1 cellular context compared by ENCODE assay signal in the genomic region with DNA sequence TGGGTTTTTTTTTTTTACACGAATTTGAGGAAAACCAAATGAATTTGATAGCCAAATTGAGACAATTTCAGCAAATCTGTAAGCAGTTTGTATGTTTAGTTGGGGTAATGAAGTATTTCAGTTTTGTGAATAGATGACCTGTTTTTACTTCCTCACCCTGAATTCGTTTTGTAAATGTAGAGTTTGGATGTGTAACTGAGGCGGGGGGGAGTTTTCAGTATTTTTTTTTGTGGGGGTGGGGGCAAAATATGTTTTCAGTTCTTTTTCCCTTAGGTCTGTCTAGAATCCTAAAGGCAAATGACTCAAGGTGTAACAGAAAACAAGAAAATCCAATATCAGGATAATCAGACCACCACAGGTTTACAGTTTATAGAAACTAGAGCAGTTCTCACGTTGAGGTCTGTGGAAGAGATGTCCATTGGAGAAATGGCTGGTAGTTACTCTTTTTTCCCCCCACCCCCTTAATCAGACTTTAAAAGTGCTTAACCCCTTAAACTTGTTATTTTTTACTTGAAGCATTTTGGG.
TF ChIP-seq lines count a peak whose summit lies in the region.

No MANE protein-coding gene starts in this region.

TF ChIP-seq in K562, 482 proteins besides CTCF, POLR2A, EP300 and RAD21 (continued from another document and continues in another):
- TF ChIP-seq, protein P1, sequence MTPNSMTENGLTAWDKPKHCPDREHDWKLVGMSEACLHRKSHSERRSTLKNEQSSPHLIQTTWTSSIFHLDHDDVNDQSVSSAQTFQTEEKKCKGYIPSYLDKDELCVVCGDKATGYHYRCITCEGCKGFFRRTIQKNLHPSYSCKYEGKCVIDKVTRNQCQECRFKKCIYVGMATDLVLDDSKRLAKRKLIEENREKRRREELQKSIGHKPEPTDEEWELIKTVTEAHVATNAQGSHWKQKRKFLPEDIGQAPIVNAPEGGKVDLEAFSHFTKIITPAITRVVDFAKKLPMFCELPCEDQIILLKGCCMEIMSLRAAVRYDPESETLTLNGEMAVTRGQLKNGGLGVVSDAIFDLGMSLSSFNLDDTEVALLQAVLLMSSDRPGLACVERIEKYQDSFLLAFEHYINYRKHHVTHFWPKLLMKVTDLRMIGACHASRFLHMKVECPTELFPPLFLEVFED (CRISPR knock-in tag; conservative IDR thresholded peaks at IDR 0.05): peak; percentile 81
- TF ChIP-seq ZNF778 (CRISPR knock-in tag; IDR thresholded peaks at IDR 0.05) (0 out of 2 replicates have a peak, but pooled peaks have one; percentile 49), POLR2AphosphoS2 (IDR thresholded peaks at IDR 0.05; ENCODE audit: low read length) (no peak), SOX6 (IDR thresholded peaks at IDR 0.05) (no peak), MBD2 (IDR thresholded peaks at IDR 0.05; ENCODE audit: borderline replicate concordance, low read depth) (no peak), HDAC2 (IDR thresholded peaks at IDR 0.05) (no peak), ZFX (CRISPR knock-in tag; IDR thresholded peaks at IDR 0.05) (peak; percentile 34), EP400 (IDR thresholded peaks at IDR 0.05) (no peak), ETS1 (conservative IDR thresholded peaks at IDR 0.05; ENCODE audit: control insufficient read depth, low read depth, low read length) (no peak), HDAC1 (IDR thresholded peaks at IDR 0.05) (peak in 1 of 2 experiments; percentile 10; a peak in 1 of 4 replicates), ZNF140 (CRISPR knock-in tag; IDR thresholded peaks at IDR 0.05) (0 out of 2 replicates have a peak, but pooled peaks have one; percentile 35), SPI1 (IDR thresholded peaks at IDR 0.05; ENCODE audit: borderline replicate concordance, low read depth, low read length) (no peak), ARID4B (CRISPR knock-in tag; IDR thresholded peaks at IDR 0.05) (peak; percentile 43; the same call in 1 of the 2 replicates), NCOR1 (IDR thresholded peaks at IDR 0.05) (0 out of 2 replicates have a peak, but pooled peaks have one; percentile 24), ZNF609 (CRISPR knock-in tag; IDR thresholded peaks at IDR 0.05; ENCODE audit: borderline replicate concordance) (peak; percentile 22; the same call in 1 of the 2 replicates), HNRNPUL1 (IDR thresholded peaks at IDR 0.05; ENCODE audit: low read length) (no peak), ZBTB11 (CRISPR knock-in tag; IDR thresholded peaks at IDR 0.05) (no peak), ZNF384 (IDR thresholded peaks at IDR 0.05; ENCODE audit: low read depth, low read length) (no peak), ZNF41 (CRISPR knock-in tag; conservative IDR thresholded peaks at IDR 0.05) (peak; percentile 19; the same call in 1 of the 2 replicates), MAFF (IDR thresholded peaks at IDR 0.05; ENCODE audit: low read length) (peak; percentile 1; the same call in 1 of the 2 replicates), TEAD1 (CRISPR knock-in tag; IDR thresholded peaks at IDR 0.05) (peak in 1 of 2 experiments; percentile 69; a peak in 2 of 4 replicates), HSF4 (CRISPR knock-in tag; IDR thresholded peaks at IDR 0.05; ENCODE audit: borderline replicate concordance) (no peak), HNRNPL (IDR thresholded peaks at IDR 0.05; ENCODE audit: low read depth, low read length) (0 out of 2 replicates have a peak, but pooled peaks have one; percentile 52), HOXB6 (CRISPR knock-in tag; IDR thresholded peaks at IDR 0.05; ENCODE audit: borderline replicate concordance) (no peak), ZFP1 (CRISPR knock-in tag; IDR thresholded peaks at IDR 0.05) (peak; percentile 66; the same call in 1 of the 2 replicates), ZNF174 (CRISPR knock-in tag; IDR thresholded peaks at IDR 0.05) (0 out of 2 replicates have a peak, but pooled peaks have one; percentile 68), ZNF436 (CRISPR knock-in tag; IDR thresholded peaks at IDR 0.05) (peak; percentile 85), ZNF644 (tag; IDR thresholded peaks at IDR 0.05; ENCODE audit: low read depth) (0 out of 2 replicates have a peak, but pooled peaks have one; percentile 29), GTF2A2 (tag; IDR thresholded peaks at IDR 0.05) (no peak)
- TF ChIP-seq, protein P2, sequence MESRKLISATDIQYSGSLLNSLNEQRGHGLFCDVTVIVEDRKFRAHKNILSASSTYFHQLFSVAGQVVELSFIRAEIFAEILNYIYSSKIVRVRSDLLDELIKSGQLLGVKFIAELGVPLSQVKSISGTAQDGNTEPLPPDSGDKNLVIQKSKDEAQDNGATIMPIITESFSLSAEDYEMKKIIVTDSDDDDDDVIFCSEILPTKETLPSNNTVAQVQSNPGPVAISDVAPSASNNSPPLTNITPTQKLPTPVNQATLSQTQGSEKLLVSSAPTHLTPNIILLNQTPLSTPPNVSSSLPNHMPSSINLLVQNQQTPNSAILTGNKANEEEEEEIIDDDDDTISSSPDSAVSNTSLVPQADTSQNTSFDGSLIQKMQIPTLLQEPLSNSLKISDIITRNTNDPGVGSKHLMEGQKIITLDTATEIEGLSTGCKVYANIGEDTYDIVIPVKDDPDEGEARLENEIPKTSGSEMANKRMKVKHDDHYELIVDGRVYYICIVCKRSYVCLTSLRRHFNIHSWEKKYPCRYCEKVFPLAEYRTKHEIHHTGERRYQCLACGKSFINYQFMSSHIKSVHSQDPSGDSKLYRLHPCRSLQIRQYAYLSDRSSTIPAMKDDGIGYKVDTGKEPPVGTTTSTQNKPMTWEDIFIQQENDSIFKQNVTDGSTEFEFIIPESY (CRISPR knock-in tag; IDR thresholded peaks at IDR 0.05): no peak
- TF ChIP-seq, protein P3, sequence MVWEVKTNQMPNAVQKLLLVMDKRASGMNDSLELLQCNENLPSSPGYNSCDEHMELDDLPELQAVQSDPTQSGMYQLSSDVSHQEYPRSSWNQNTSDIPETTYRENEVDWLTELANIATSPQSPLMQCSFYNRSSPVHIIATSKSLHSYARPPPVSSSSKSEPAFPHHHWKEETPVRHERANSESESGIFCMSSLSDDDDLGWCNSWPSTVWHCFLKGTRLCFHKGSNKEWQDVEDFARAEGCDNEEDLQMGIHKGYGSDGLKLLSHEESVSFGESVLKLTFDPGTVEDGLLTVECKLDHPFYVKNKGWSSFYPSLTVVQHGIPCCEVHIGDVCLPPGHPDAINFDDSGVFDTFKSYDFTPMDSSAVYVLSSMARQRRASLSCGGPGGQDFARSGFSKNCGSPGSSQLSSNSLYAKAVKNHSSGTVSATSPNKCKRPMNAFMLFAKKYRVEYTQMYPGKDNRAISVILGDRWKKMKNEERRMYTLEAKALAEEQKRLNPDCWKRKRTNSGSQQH (CRISPR knock-in tag; IDR thresholded peaks at IDR 0.05): peak; percentile 76; the same call in 1 of the 2 replicates
- TF ChIP-seq, protein P4, sequence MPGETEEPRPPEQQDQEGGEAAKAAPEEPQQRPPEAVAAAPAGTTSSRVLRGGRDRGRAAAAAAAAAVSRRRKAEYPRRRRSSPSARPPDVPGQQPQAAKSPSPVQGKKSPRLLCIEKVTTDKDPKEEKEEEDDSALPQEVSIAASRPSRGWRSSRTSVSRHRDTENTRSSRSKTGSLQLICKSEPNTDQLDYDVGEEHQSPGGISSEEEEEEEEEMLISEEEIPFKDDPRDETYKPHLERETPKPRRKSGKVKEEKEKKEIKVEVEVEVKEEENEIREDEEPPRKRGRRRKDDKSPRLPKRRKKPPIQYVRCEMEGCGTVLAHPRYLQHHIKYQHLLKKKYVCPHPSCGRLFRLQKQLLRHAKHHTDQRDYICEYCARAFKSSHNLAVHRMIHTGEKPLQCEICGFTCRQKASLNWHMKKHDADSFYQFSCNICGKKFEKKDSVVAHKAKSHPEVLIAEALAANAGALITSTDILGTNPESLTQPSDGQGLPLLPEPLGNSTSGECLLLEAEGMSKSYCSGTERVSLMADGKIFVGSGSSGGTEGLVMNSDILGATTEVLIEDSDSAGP (CRISPR knock-in tag; IDR thresholded peaks at IDR 0.05): 0 out of 2 replicates have a peak, but pooled peaks have one; percentile 40
